Comparison of ENCODE assay signal across 8 cellular contexts in genomic region chr7:2355079-2356008, GRCh38. TPM values are rescaled to one million over a fixed set of nuclear protein-coding genes. Genes with fewer than 3 reads are reported as not detected.
DNase-seq lines count a peak whose midpoint lies in the region; ATAC-seq and TF ChIP-seq lines count a peak whose summit lies in the region.

No MANE protein-coding gene starts in this region.

- H3K4me1 Mint-ChIP-seq in activated CD8-positive, alpha-beta memory T cell treated with anti-CD3 and anti-CD28 coated beads, Interleukin-2, amount 10 ng/mL, durations not matched to agents 7 days and 5 days, result peaks cover 33% of the 10 kb centered on the region
- H3K4me1 Mint-ChIP-seq in progenitor cell of endocrine pancreas (ENCODE audit: low read depth), result peaks cover 18% of the 10 kb centered on the region

- peak overlapping the region; percentile 93 for H3K4me3 ChIP-seq in fibroblast of the aortic adventitia (ENCODE audit: low read depth, low read length)

- no peaks in the 10 kb centered on the region for H3K9me3 Mint-ChIP-seq in activated CD8-positive, alpha-beta memory T cell treated with anti-CD3 and anti-CD28 coated beads, Interleukin-2, amount 10 ng/mL, durations not matched to agents 7 days and 5 days (ENCODE audit: low read depth)
- H3K9me3 Mint-ChIP-seq in progenitor cell of endocrine pancreas (ENCODE audit: low read depth), result no peaks in the 10 kb centered on the region

- CTCF ChIA-PET in activated CD8-positive, alpha-beta memory T cell treated with anti-CD3 and anti-CD28 coated beads, Interleukin-2, amount 10 ng/mL, durations not matched to agents 7 days and 5 days (lab: Charles Lee), result interaction anchor here (0.8 to 1.7 kb wide), 6 partner anchors 10 to 343 kb away, joined by 3 to 7 read pairs (median 3); partner anchors contain the start of gene CHST12

- no peak for TF ChIP-seq CTCF in fibroblast of the aortic adventitia (IDR thresholded peaks at IDR 0.05; ENCODE audit: insufficient read depth, low read length)
- TF ChIP-seq CTCF in progenitor cell of endocrine pancreas (IDR thresholded peaks at IDR 0.05; ENCODE audit: unreplicated experiment), result no peak

- peaks cover 15% of the 10 kb centered on the region for H3K36me3 Mint-ChIP-seq in activated CD8-positive, alpha-beta memory T cell treated with anti-CD3 and anti-CD28 coated beads, Interleukin-2, amount 10 ng/mL, durations not matched to agents 7 days and 5 days
- peaks cover 4% of the 10 kb centered on the region for H3K36me3 Mint-ChIP-seq in progenitor cell of endocrine pancreas (ENCODE audit: insufficient read depth)

- peak overlapping the region; percentile 80 for H3K4me3 Mint-ChIP-seq in activated CD8-positive, alpha-beta memory T cell treated with anti-CD3 and anti-CD28 coated beads, Interleukin-2, amount 10 ng/mL, durations not matched to agents 7 days and 5 days
- H3K4me3 Mint-ChIP-seq in progenitor cell of endocrine pancreas (ENCODE audit: low read depth), result peak overlapping the region; percentile 82

- no peaks in the 10 kb centered on the region for H3K27me3 Mint-ChIP-seq in activated CD8-positive, alpha-beta memory T cell treated with anti-CD3 and anti-CD28 coated beads, Interleukin-2, amount 10 ng/mL, durations not matched to agents 7 days and 5 days
- H3K27me3 Mint-ChIP-seq in progenitor cell of endocrine pancreas, result no peaks in the 10 kb centered on the region

- peak overlapping the region; percentile 83 for H3K27ac Mint-ChIP-seq in activated CD8-positive, alpha-beta memory T cell treated with anti-CD3 and anti-CD28 coated beads, Interleukin-2, amount 10 ng/mL, durations not matched to agents 7 days and 5 days
- H3K27ac Mint-ChIP-seq in progenitor cell of endocrine pancreas, result peak overlapping the region; percentile 91

- DNase-seq in activated CD4-positive, CD25-positive, alpha-beta regulatory T cell (lab: John Stamatoyannopoulos, UW), result no peak
- peak; percentile 51 for DNase-seq in activated CD8-positive, alpha-beta memory T cell treated with anti-CD3 and anti-CD28 coated beads, Interleukin-2, amount 10 ng/mL, durations not matched to agents 7 days and 5 days
- DNase-seq in fibroblast of the aortic adventitia (ENCODE audit: low read depth) (no peak), progenitor cell of endocrine pancreas (ENCODE audit: low spot score, unreplicated experiment) (peak; percentile 12), mesenteric fat pad (ENCODE audit: low spot score) (no peak), HuH-7 (ENCODE audit: low spot score) (no peak)

- peak; percentile 4 to 7 for ATAC-seq in activated CD4-positive, CD25-positive, alpha-beta regulatory T cell treated with anti-CD3 and anti-CD28 coated beads, Interleukin-2, amount 50 U/mL, for 24 hours
- peak; percentile 23 for ATAC-seq in HG03520 (IDR thresholded peaks at IDR 0.05; ENCODE audit: unreplicated experiment)
- ATAC-seq in activated CD8-positive, alpha-beta memory T cell treated with anti-CD3 and anti-CD28 coated beads, Interleukin-2, amount 10 ng/mL, durations not matched to agents 7 days and 5 days, result peak; percentile 20

RNA-seq across cellular contexts. Expression of gene EIF3B, which starts 0.7 kb away (rescaled TPM):
- 100 to 1,000 TPM; 170 to 204 TPM for total RNA-seq in activated CD8-positive, alpha-beta memory T cell treated with anti-CD3 and anti-CD28 coated beads, Interleukin-2, amount 10 ng/mL, durations not matched to agents 7 days and 5 days
- total RNA-seq in fibroblast of the aortic adventitia (ENCODE audit: low replicate concordance) (150 and 173 TPM in 2 replicates), progenitor cell of endocrine pancreas (158 and 172 TPM in 2 replicates), mesenteric fat pad (150 TPM)

RNA-seq across cellular contexts. Expression of gene SNX8, which starts 41.1 kb away (rescaled TPM):
- 10 to 100 TPM; 25.0 to 27.9 TPM for total RNA-seq in activated CD8-positive, alpha-beta memory T cell treated with anti-CD3 and anti-CD28 coated beads, Interleukin-2, amount 10 ng/mL, durations not matched to agents 7 days and 5 days
- total RNA-seq in fibroblast of the aortic adventitia (ENCODE audit: low replicate concordance) (12.1 and 19.4 TPM in 2 replicates), progenitor cell of endocrine pancreas (15.6 and 19.0 TPM in 2 replicates), mesenteric fat pad (69.0 TPM)

RNA-seq across cellular contexts. Expression of gene CHST12, which starts 48.1 kb away (rescaled TPM):
- 100 to 1,000 TPM in 1 of 2 experiments, 10 to 100 TPM in 1; 70.8 to 103 TPM for total RNA-seq in activated CD8-positive, alpha-beta memory T cell treated with anti-CD3 and anti-CD28 coated beads, Interleukin-2, amount 10 ng/mL, durations not matched to agents 7 days and 5 days
- total RNA-seq in fibroblast of the aortic adventitia (ENCODE audit: low replicate concordance) (2.2 and 4.2 TPM in 2 replicates), progenitor cell of endocrine pancreas (16.7 and 17.0 TPM in 2 replicates), mesenteric fat pad (19.2 TPM)

Comparison
In these comparisons a context has a peak if more than half of its experiments do, and no peak if none do; other contexts are left out.
1. DNase-seq: peak in activated CD8-positive, alpha-beta memory T cell treated with anti-CD3 and anti-CD28 coated beads, Interleukin-2, amount 10 ng/mL, durations not matched to agents 7 days and 5 days (single experiment) and progenitor cell of endocrine pancreas (single experiment); none in activated CD4-positive, CD25-positive, alpha-beta regulatory T cell (0 of 4), fibroblast of the aortic adventitia (single experiment), mesenteric fat pad (single experiment) and HuH-7 (single experiment).
2. Peak in every context shown above with its lines, with median percentiles within 50 percentile points of each other: ATAC-seq.